Comparison of ENCODE assay signal across 30 cellular contexts in the genomic region with DNA sequence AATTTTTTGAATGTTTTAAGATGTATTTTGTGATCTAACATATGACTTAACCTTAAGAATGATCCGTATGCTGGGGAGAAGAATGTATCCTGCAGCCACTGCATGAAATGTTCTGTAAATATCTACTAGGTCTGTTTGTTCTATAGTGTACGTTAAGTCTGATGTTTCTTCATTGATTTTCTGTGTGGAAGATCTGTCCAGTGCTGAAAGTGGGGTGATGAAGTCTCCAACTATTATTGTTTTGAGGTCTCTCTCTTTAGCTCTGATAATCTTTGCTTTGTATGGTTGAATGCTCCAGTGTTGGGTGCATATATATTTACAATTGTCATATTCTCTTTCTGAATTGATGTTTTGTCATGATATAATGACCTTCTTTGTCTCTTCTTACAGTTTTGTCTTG.
"Had no signal": no experiment of that assay in that cellular context is flagged by ENCODE, and none has a peak within 500 bp of the region (broad histone marks: within the 10 kb centered on the region; RNA-seq: fewer than 3 reads in every experiment).

No MANE protein-coding gene starts in this region.

- H3K27ac ChIP-seq: brain microvascular endothelial cell, coronary artery, epithelial cell of prostate had no signal

- H3K27ac Mint-ChIP-seq: activated CD4-positive, alpha-beta memory T cell treated with anti-CD3 and anti-CD28 coated beads, Interleukin-2, amount 10 ng/mL, durations not matched to agents 7 days and 5 days; activated CD4-positive, alpha-beta T cell treated with anti-CD3 and anti-CD28 coated beads, Interleukin-2, amount 10 ng/mL, durations not matched to agents 7 days and 5 days; activated naive CD8-positive, alpha-beta T cell; activated T-helper 17 cell treated with anti-CD3 and anti-CD28 coated beads, Interleukin-2, amount 50 U/mL, for 72 hours had no signal

- H3K27me3 ChIP-seq: brain microvascular endothelial cell had no signal

- DNase-seq: activated CD4-positive, alpha-beta memory T cell treated with anti-CD3 and anti-CD28 coated beads, Interleukin-2, amount 10 ng/mL, durations not matched to agents 7 days and 5 days; activated CD4-positive, alpha-beta T cell treated with anti-CD3 and anti-CD28 coated beads for 1 hour; activated CD4-positive, alpha-beta T cell treated with anti-CD3 and anti-CD28 coated beads for 4 hours; activated CD4-positive, alpha-beta T cell treated with anti-CD3 and anti-CD28 coated beads, Interleukin-2, amount 10 ng/mL, durations not matched to agents 7 days and 5 days; activated CD4-positive, alpha-beta T cell treated with anti-CD3 and anti-CD28 coated beads, Interleukin-2, amount 50 U/mL, for 4 hours; activated CD4-positive, CD25-positive, alpha-beta regulatory T cell; activated CD8-positive, alpha-beta memory T cell treated with anti-CD3 and anti-CD28 coated beads, Interleukin-2, amount 50 U/mL, for 48 hours; activated effector memory CD4-positive, alpha-beta T cell treated with Interleukin-2 at 50 U/mL for 16 hours; activated gamma-delta T cell treated with Interleukin-2 at 50 U/mL for 16 hours; activated naive CD4-positive, alpha-beta T cell treated with anti-CD3 and anti-CD28 coated beads, Interleukin-2, amount 50 U/mL, for 16 hours; activated naive CD4-positive, alpha-beta T cell treated with Interleukin-2 at 50 U/mL for 16 hours; activated T-cell treated with anti-CD3 and anti-CD28 coated beads for 4 hours; activated T-cell treated with anti-CD3 and anti-CD28 coated beads, Interleukin-2, amount 50 U/mL, for 4 hours; amniotic stem cell; anterior cingulate cortex; brain microvascular endothelial cell; dermis blood vessel endothelial cell; effector CD4-positive, alpha-beta T cell; foreskin fibroblast; head of caudate nucleus; T-helper 2 cell had no signal

- H3K4me1 Mint-ChIP-seq: activated CD4-positive, alpha-beta memory T cell treated with anti-CD3 and anti-CD28 coated beads, Interleukin-2, amount 10 ng/mL, durations not matched to agents 7 days and 5 days; activated CD4-positive, alpha-beta T cell treated with anti-CD3 and anti-CD28 coated beads, Interleukin-2, amount 10 ng/mL, durations not matched to agents 7 days and 5 days; activated T-helper 17 cell treated with anti-CD3 and anti-CD28 coated beads, Interleukin-2, amount 50 U/mL, for 72 hours; central memory CD8-positive, alpha-beta T cell had no signal

- H3K4me3 Mint-ChIP-seq: activated CD4-positive, alpha-beta memory T cell treated with anti-CD3 and anti-CD28 coated beads, Interleukin-2, amount 10 ng/mL, durations not matched to agents 7 days and 5 days; activated CD4-positive, alpha-beta T cell treated with anti-CD3 and anti-CD28 coated beads, Interleukin-2, amount 10 ng/mL, durations not matched to agents 7 days and 5 days; activated naive CD8-positive, alpha-beta T cell; activated T-cell treated with anti-CD3 and anti-CD28 coated beads, Interleukin-2, amount 50 U/mL, for 4 hours; activated T-helper 17 cell treated with anti-CD3 and anti-CD28 coated beads, Interleukin-2, amount 50 U/mL, for 72 hours; central memory CD8-positive, alpha-beta T cell had no signal

- H3K4me3 ChIP-seq: coronary artery had no signal

- H3K36me3 Mint-ChIP-seq: activated naive CD8-positive, alpha-beta T cell had no signal

- H3K27me3 Mint-ChIP-seq: activated CD4-positive, alpha-beta memory T cell treated with anti-CD3 and anti-CD28 coated beads, Interleukin-2, amount 10 ng/mL, durations not matched to agents 7 days and 5 days; activated CD4-positive, alpha-beta T cell treated with anti-CD3 and anti-CD28 coated beads, Interleukin-2, amount 10 ng/mL, durations not matched to agents 7 days and 5 days; activated naive CD8-positive, alpha-beta T cell; activated T-helper 17 cell treated with anti-CD3 and anti-CD28 coated beads, Interleukin-2, amount 50 U/mL, for 72 hours; central memory CD8-positive, alpha-beta T cell had no signal

- ATAC-seq: activated T-cell treated with anti-CD3 and anti-CD28 coated beads, Interleukin-2, amount 50 U/mL, for 4 hours; activated T-helper 17 cell treated with anti-CD3 and anti-CD28 coated beads, Interleukin-2, amount 50 U/mL, for 72 hours had no signal

- H3K36me3 ChIP-seq: brain microvascular endothelial cell had no signal

- FAIRE-seq: astrocyte, bronchial epithelial cell, endothelial cell of umbilical vein, frontal cortex had no signal
